8 cellular contexts compared by ENCODE assay signal in the genomic region with DNA sequence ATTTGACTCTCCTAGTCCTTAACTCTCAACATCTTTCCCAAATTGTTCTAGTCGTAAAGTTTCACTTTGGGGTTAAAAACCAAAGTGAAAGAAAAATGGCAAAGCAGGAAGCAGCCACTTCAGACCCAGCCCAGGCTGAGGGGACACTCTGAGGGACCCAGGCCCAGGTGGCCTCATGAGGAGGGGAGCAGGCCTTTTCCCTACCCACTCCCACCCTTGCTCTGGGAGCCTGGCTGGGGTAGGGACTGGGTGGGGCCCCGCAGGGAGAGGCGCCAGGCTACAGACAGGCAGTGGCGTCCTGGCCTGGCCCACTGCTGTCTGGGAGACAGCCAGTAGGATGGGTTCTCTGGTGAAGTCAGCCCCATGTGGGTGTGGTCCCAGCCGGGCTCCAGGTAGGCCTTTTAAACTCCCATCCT.
A peak's percentile ranks its signal among the peaks of the same experiment; 100 is the strongest.
DNase-seq lines count a peak whose midpoint lies in the region; ATAC-seq, FAIRE-seq and TF ChIP-seq lines count a peak whose summit lies in the region.

No MANE protein-coding gene starts in this region.

- H3K27ac ChIP-seq in HUES48 (ENCODE audit: low read depth, low read length) (peak overlapping the region; percentile 65), keratinocyte (ENCODE audit: control insufficient read depth, insufficient read depth, low read length) (peak overlapping the region; percentile 66), subcutaneous abdominal adipose tissue (ENCODE audit: low read depth, low read length) (peak overlapping the region; percentile 72)

- H3K36me3 Mint-ChIP-seq in activated naive CD4-positive, alpha-beta T cell treated with anti-CD3 and anti-CD28 coated beads, Interleukin-2, amount 10 ng/mL, durations not matched to agents 7 days and 5 days: peaks cover 4% of the 10 kb centered on the region

- H4K20me1 ChIP-seq in keratinocyte (ENCODE audit: control insufficient read depth, extremely low read depth, insufficient read depth, low read length): peaks cover 19% of the 10 kb centered on the region

- H3K4me3 ChIP-seq in BJ (ENCODE audit: low read depth, low read length) (peak overlapping the region; percentile 10; the same call in 1 of the 2 replicates), HUES48 (ENCODE audit: low read depth, low read length) (no peak overlapping the region; the same call in 1 of the 2 replicates), keratinocyte (ENCODE audit: control insufficient read depth in 2 of 3, extremely low read depth in 1 of 3, insufficient read depth in 2 of 3, low read depth in 1 of 3, low read length in 3 of 3) (peak overlapping the region; percentile 4 to 62 (median 62)), subcutaneous abdominal adipose tissue (ENCODE audit: low read depth in 1 of 5, low read length in 5 of 5) (peak overlapping the region in 4 of 5 donors; percentile 11 to 43 (median 19))

- peak overlapping the region; percentile 87 for H2AFZ ChIP-seq in keratinocyte (ENCODE audit: control insufficient read depth, low read length)

- FAIRE-seq in keratinocyte (lab: Jason Lieb, UNC): peak; percentile 55

- H3K27me3 Mint-ChIP-seq in activated naive CD4-positive, alpha-beta T cell treated with anti-CD3 and anti-CD28 coated beads, Interleukin-2, amount 10 ng/mL, durations not matched to agents 7 days and 5 days: no peaks in the 10 kb centered on the region

- H3K9me3 Mint-ChIP-seq in activated naive CD4-positive, alpha-beta T cell treated with anti-CD3 and anti-CD28 coated beads, Interleukin-2, amount 10 ng/mL, durations not matched to agents 7 days and 5 days: no peaks in the 10 kb centered on the region

- no peaks in the 10 kb centered on the region for H3K9me3 ChIP-seq in HUES48 (ENCODE audit: control insufficient read depth, insufficient read depth, low read length)
- no peaks in the 10 kb centered on the region for H3K9me3 ChIP-seq in keratinocyte (ENCODE audit: control insufficient read depth, low read depth, low read length)
- H3K9me3 ChIP-seq in subcutaneous abdominal adipose tissue (ENCODE audit: control insufficient read depth in 5 of 5, low read length in 5 of 5): no peaks in the 10 kb centered on the region

- TF ChIP-seq CTCF in BJ (IDR thresholded peaks at IDR 0.05; ENCODE audit: insufficient read depth, low read depth, low read length): no peak
- no peak for TF ChIP-seq CTCF in keratinocyte (optimal IDR thresholded peaks at IDR 0.05 in 1 of 3, IDR thresholded peaks at IDR 0.05 in 1 of 3, conservative IDR thresholded peaks at IDR 0.05 in 1 of 3; ENCODE audit: extremely low read depth in 1 of 3, insufficient read depth in 2 of 3, low read length in 3 of 3)

- peaks cover 56% of the 10 kb centered on the region for H3K79me2 ChIP-seq in keratinocyte (ENCODE audit: control insufficient read depth, insufficient read depth, low read length)

- no peak for ATAC-seq in GM21619 (IDR thresholded peaks at IDR 0.05; ENCODE audit: unreplicated experiment)

- CTCF ChIA-PET in BJ (lab: Yijun Ruan, JAX): interaction anchor here (1.4 to 1.5 kb wide), 2 partner anchors 20 to 133 kb away, joined by 4 read pairs; partner anchors contain the start of gene RAB5IF
- CTCF ChIA-PET in activated naive CD4-positive, alpha-beta T cell treated with anti-CD3 and anti-CD28 coated beads, Interleukin-2, amount 10 ng/mL, durations not matched to agents 7 days and 5 days (lab: Charles Lee): interaction anchor here (0.7 to 1.0 kb wide), 2 partner anchors 10 to 34 kb away, joined by 3 read pairs; no protein-coding TSS in a partner anchor

- peaks cover 14% of the 10 kb centered on the region for H3K9me1 ChIP-seq in keratinocyte (ENCODE audit: control insufficient read depth, extremely low read depth, insufficient read depth, low read length)

- peak overlapping the region; percentile 70 for H3K4me3 Mint-ChIP-seq in activated naive CD4-positive, alpha-beta T cell treated with anti-CD3 and anti-CD28 coated beads, Interleukin-2, amount 10 ng/mL, durations not matched to agents 7 days and 5 days

- H3K4me2 ChIP-seq in keratinocyte (ENCODE audit: control insufficient read depth, extremely low read depth, insufficient read depth, low read depth, low read length): peak overlapping the region; percentile 87

- H3K9ac ChIP-seq in HUES48 (ENCODE audit: low read depth, low read length) (peak overlapping the region; percentile 23; the same call in 1 of the 2 replicates), keratinocyte (ENCODE audit: control insufficient read depth, extremely low read depth, insufficient read depth, low read length) (peak overlapping the region; percentile 60), subcutaneous abdominal adipose tissue (ENCODE audit: low read length in 5 of 5) (peak overlapping the region in 4 of 5 donors; percentile 42 to 69 (median 62))

- peak overlapping the region; percentile 92 for H3K27ac Mint-ChIP-seq in activated naive CD4-positive, alpha-beta T cell treated with anti-CD3 and anti-CD28 coated beads, Interleukin-2, amount 10 ng/mL, durations not matched to agents 7 days and 5 days

- H3K4me1 Mint-ChIP-seq in activated naive CD4-positive, alpha-beta T cell treated with anti-CD3 and anti-CD28 coated beads, Interleukin-2, amount 10 ng/mL, durations not matched to agents 7 days and 5 days: peaks cover 59% of the 10 kb centered on the region

- dilution Hi-C loops in keratinocyte (cut with MboI; ENCODE audit: extremely low pct_ligation_motif_present, low sequenced_read_pairs): no loop called here

- H3K27me3 ChIP-seq in BJ (ENCODE audit: control insufficient read depth, insufficient read depth, low read length) (no peaks in the 10 kb centered on the region), HUES48 (ENCODE audit: control insufficient read depth, insufficient read depth, low read length) (no peaks in the 10 kb centered on the region), keratinocyte (ENCODE audit: control insufficient read depth, extremely low read depth, insufficient read depth, low read length) (no peaks in the 10 kb centered on the region), subcutaneous abdominal adipose tissue (ENCODE audit: control insufficient read depth in 5 of 5, insufficient read depth in 4 of 5, low read length in 5 of 5) (no peaks in the 10 kb centered on the region)

- DNase-seq in BJ (ENCODE audit: low read depth): no peak
- DNase-seq in activated naive CD4-positive, alpha-beta T cell treated with anti-CD3 and anti-CD28 coated beads, Interleukin-2, amount 10 ng/mL, durations not matched to agents 7 days and 5 days: peak; percentile 60
- no peak for DNase-seq in keratinocyte (ENCODE audit: low read depth, low spot score)
- DNase-seq in NCI-H1092 (lab: John Stamatoyannopoulos, UW): no peak
- DNase-seq in hippocampal formation (lab: John Stamatoyannopoulos, UW): no peak

- H3K36me3 ChIP-seq in BJ (ENCODE audit: control insufficient read depth, insufficient read depth, low read length): peaks cover 5% of the 10 kb centered on the region
- H3K36me3 ChIP-seq in HUES48 (ENCODE audit: control insufficient read depth, insufficient read depth, low read length): no peaks in the 10 kb centered on the region
- H3K36me3 ChIP-seq in keratinocyte (ENCODE audit: control insufficient read depth in 2 of 2, extremely low read depth in 1 of 2, insufficient read depth in 2 of 2, low read length in 2 of 2): peaks cover 3 to 18% of the 10 kb centered on the region in 2 experiments
- H3K36me3 ChIP-seq in subcutaneous abdominal adipose tissue (ENCODE audit: control insufficient read depth in 5 of 5, insufficient read depth in 5 of 5, low read length in 5 of 5): peaks cover 0 to 2% (median 0%) of the 10 kb centered on the region in 5 donors

- POLR2A ChIA-PET in BJ (lab: Charles Lee): no interaction called here

- peaks cover 20% of the 10 kb centered on the region for H3K4me1 ChIP-seq in HUES48 (ENCODE audit: control insufficient read depth, insufficient read depth, low read length)
- peaks cover 37% of the 10 kb centered on the region for H3K4me1 ChIP-seq in keratinocyte (ENCODE audit: control insufficient read depth, extremely low read depth, insufficient read depth, low read length)
- peaks cover 20 to 63% (median 52%) of the 10 kb centered on the region in 5 donors for H3K4me1 ChIP-seq in subcutaneous abdominal adipose tissue (ENCODE audit: control insufficient read depth in 5 of 5, insufficient read depth in 5 of 5, low read length in 5 of 5)
